ENCODE assay signal across 12 cellular contexts in the genomic region with DNA sequence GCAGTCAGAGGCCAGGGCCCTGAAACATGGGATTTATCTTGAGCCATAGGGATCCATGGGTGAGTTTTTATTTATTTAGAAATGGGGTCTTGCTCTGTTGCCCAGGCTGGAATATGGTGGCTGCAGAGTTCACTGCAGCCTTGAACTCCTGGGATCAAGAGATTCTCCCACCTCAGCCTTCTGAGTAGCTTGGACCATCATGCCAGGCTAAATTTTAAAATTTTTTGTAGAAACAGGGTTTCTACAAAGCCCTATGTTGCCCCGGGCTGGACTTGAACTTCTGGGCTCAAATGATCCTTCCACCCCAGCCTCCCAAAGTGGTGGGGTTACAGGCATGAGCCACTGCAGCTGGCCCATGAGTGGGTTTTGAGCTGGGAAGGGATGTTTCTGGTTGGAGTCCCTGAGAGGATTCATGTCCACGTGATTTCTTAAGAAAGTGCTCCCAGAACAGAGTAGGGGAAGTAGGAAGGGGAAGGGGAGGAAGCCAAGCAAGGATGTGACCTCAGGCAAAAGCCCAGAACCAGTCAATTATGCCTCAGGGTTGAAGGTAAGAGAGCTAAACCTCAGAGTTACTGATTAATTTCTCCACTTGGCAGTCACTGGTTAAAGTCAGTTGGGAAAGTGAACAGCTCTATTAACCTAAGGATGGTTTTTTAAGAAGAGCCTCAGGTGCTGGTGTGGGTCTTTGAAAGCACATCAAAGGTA. TPM values are rescaled to one million over a fixed set of nuclear protein-coding genes. Genes with fewer than 3 reads are reported as not detected.
A peak's percentile ranks its signal among the peaks of the same experiment; 100 is the strongest.
DNase-seq lines count a peak whose midpoint lies in the region; ATAC-seq and TF ChIP-seq lines count a peak whose summit lies in the region.
"Had no signal": no experiment of that assay in that cellular context is flagged by ENCODE, and none has a peak within 500 bp of the region (broad histone marks: within the 10 kb centered on the region; RNA-seq: fewer than 3 reads in every experiment).

No MANE protein-coding gene starts in this region.

- H3K4me1 ChIP-seq in body of pancreas (peaks cover 72% of the 10 kb centered on the region), muscle layer of duodenum (ENCODE audit: control insufficient read depth in 1 of 2, insufficient read depth in 2 of 2, low read length in 2 of 2) (peaks cover 5 to 15% of the 10 kb centered on the region in 2 donors)

- in situ Hi-C loops in KBM-7 (cut with MboI; ENCODE audit: low pct_unique_long_range_greater_than_20kb, low sequenced_read_pairs): no loop called here

- WGBS in body of pancreas, 2 donors: 48 to 50% methylated on average over 2 of the region's 2 CpGs

- H3K9me3 ChIP-seq in body of pancreas (no peaks in the 10 kb centered on the region), muscle layer of duodenum (ENCODE audit: control insufficient read depth in 1 of 2, low read length in 2 of 2) (no peaks in the 10 kb centered on the region)
- H3K9me3 ChIP-seq: thoracic aorta had no signal

- no peak for TF ChIP-seq CTCF in body of pancreas (IDR thresholded peaks at IDR 0.05)

- H3K27me3 ChIP-seq in body of pancreas (no peaks in the 10 kb centered on the region), muscle layer of duodenum (ENCODE audit: low read depth, low read length) (no peaks in the 10 kb centered on the region)

- intact Hi-C loops in body of pancreas (cut with DNase I): no loop called here

- peaks cover 0 to 6% of the 10 kb centered on the region in 2 donors for H3K36me3 ChIP-seq in body of pancreas (replicated peaks in 1 of 2; ENCODE audit: insufficient read depth in 1 of 2, low read depth in 2 of 2)
- peaks cover 21 to 44% of the 10 kb centered on the region in 2 donors for H3K36me3 ChIP-seq in muscle layer of duodenum (ENCODE audit: control insufficient read depth in 1 of 2, insufficient read depth in 2 of 2, low read length in 2 of 2)

- H3K4me3 ChIP-seq in body of pancreas: no peak overlapping the region
- H3K4me3 ChIP-seq in muscle layer of duodenum (ENCODE audit: low read depth in 1 of 2, low read length in 2 of 2): no peak overlapping the region
- H3K4me3 ChIP-seq: thoracic aorta had no signal

- ATAC-seq in body of pancreas: no peak
- ATAC-seq in GM18858 (IDR thresholded peaks at IDR 0.05; ENCODE audit: unreplicated experiment): no peak
- no peak for ATAC-seq in HG03565 (IDR thresholded peaks at IDR 0.05; ENCODE audit: unreplicated experiment)

- H3K27ac ChIP-seq in body of pancreas (peak overlapping the region; percentile 46 to 95 (median 66)), muscle layer of duodenum (ENCODE audit: low read length) (peak overlapping the region; percentile 56)

- DNase-seq in CD1c-positive myeloid dendritic cell (ENCODE audit: extremely low spot score) (peak; percentile 91), KBM-7 (peak; percentile 54), body of pancreas (no peak), superior temporal gyrus (ENCODE audit: extremely low spot score) (no peak)
- DNase-seq in stimulated activated CD4-positive, alpha-beta T cell treated with anti-CD3 and anti-CD28 coated beads, Interleukin-4, amount 100 ng/mL, for 24 hours: no peak
- DNase-seq: activated effector memory CD4-positive, alpha-beta T cell treated with Interleukin-2 at 50 U/mL for 16 hours; IMR-90 had no signal

- TF ChIP-seq POLR2A in body of pancreas (IDR thresholded peaks at IDR 0.05): peak in 1 of 3 donors; percentile 20

RNA-seq across cellular contexts. Expression of gene KAT8, which starts 3.9 kb away (rescaled TPM):
- 10 to 100 TPM; 55.7 to 66.4 TPM for total RNA-seq in body of pancreas

RNA-seq across cellular contexts. Expression of gene BCKDK, which starts 5.4 kb away (rescaled TPM):
- 10 to 100 TPM; 33.9 to 61.7 TPM for total RNA-seq in body of pancreas

RNA-seq across cellular contexts. Expression of gene VKORC1, which starts 19.0 kb away (rescaled TPM):
- 100 to 1,000 TPM in 1 of 2 donors, 10 to 100 TPM in 1; 42.5 to 104 TPM for total RNA-seq in body of pancreas

RNA-seq across cellular contexts. Expression of gene PRSS8, which starts 22.0 kb away (rescaled TPM):
- total RNA-seq in body of pancreas: 10 to 100 TPM; 75.5 to 81.7 TPM
- total RNA-seq: IMR-90, SK-MEL-5, thoracic aorta had no signal

RNA-seq across cellular contexts. Expression of gene PRSS53, which starts 24.8 kb away (rescaled TPM):
- 1 to 10 TPM; 3.0 to 6.0 TPM for total RNA-seq in body of pancreas

Comparison
In these comparisons a context has a peak if more than half of its experiments do, and no peak if none do; other contexts are left out.
1. DNase-seq: peak in CD1c-positive myeloid dendritic cell (single experiment) and KBM-7 (single experiment); none in body of pancreas (0 of 4), superior temporal gyrus (single experiment) and stimulated activated CD4-positive, alpha-beta T cell treated with anti-CD3 and anti-CD28 coated beads, Interleukin-4, amount 100 ng/mL, for 24 hours (single experiment).